In the genomic region with DNA sequence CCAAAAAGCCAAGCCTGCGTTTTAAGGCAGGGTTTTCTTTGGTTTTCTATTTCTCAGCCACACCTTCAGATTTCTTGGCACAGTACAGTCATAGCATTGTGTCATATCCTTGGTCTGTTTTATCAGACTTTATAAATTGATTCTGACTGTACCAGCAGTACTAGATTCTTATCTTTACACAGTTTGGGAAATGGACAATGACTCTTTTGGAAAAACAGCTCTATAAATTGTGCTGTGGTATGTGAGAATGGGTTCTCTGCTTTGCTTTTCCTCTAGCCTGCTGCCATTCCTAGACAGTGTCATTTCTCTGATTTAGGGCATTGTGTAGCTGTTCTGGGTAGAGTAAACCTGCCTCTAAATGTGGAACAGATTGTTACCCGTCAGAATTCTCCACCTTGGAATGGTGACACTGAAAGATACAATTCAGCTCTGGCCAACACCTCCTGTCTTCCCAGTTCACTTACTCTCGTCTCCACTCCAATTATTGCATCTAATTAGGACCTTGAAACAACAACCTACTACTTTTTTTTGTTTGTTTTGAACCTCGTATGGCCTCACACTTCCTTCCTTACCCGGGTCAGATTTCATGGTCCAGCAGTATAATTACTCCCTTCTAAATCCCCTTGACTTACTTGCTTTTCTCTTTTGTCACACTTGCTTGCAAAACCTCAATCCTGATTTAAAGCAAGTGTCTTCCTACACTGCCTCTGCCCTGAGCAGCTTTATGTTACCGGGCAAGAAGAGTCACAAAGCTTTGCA, we compare ENCODE assay signal across 1 cellular context.
TF ChIP-seq lines count a peak whose summit lies in the region.

No MANE protein-coding gene starts in this region.

TF ChIP-seq in GM23338, 12 proteins besides CTCF, POLR2A, EP300 and RAD21 (continued from another document):
- TF ChIP-seq, protein P1, sequence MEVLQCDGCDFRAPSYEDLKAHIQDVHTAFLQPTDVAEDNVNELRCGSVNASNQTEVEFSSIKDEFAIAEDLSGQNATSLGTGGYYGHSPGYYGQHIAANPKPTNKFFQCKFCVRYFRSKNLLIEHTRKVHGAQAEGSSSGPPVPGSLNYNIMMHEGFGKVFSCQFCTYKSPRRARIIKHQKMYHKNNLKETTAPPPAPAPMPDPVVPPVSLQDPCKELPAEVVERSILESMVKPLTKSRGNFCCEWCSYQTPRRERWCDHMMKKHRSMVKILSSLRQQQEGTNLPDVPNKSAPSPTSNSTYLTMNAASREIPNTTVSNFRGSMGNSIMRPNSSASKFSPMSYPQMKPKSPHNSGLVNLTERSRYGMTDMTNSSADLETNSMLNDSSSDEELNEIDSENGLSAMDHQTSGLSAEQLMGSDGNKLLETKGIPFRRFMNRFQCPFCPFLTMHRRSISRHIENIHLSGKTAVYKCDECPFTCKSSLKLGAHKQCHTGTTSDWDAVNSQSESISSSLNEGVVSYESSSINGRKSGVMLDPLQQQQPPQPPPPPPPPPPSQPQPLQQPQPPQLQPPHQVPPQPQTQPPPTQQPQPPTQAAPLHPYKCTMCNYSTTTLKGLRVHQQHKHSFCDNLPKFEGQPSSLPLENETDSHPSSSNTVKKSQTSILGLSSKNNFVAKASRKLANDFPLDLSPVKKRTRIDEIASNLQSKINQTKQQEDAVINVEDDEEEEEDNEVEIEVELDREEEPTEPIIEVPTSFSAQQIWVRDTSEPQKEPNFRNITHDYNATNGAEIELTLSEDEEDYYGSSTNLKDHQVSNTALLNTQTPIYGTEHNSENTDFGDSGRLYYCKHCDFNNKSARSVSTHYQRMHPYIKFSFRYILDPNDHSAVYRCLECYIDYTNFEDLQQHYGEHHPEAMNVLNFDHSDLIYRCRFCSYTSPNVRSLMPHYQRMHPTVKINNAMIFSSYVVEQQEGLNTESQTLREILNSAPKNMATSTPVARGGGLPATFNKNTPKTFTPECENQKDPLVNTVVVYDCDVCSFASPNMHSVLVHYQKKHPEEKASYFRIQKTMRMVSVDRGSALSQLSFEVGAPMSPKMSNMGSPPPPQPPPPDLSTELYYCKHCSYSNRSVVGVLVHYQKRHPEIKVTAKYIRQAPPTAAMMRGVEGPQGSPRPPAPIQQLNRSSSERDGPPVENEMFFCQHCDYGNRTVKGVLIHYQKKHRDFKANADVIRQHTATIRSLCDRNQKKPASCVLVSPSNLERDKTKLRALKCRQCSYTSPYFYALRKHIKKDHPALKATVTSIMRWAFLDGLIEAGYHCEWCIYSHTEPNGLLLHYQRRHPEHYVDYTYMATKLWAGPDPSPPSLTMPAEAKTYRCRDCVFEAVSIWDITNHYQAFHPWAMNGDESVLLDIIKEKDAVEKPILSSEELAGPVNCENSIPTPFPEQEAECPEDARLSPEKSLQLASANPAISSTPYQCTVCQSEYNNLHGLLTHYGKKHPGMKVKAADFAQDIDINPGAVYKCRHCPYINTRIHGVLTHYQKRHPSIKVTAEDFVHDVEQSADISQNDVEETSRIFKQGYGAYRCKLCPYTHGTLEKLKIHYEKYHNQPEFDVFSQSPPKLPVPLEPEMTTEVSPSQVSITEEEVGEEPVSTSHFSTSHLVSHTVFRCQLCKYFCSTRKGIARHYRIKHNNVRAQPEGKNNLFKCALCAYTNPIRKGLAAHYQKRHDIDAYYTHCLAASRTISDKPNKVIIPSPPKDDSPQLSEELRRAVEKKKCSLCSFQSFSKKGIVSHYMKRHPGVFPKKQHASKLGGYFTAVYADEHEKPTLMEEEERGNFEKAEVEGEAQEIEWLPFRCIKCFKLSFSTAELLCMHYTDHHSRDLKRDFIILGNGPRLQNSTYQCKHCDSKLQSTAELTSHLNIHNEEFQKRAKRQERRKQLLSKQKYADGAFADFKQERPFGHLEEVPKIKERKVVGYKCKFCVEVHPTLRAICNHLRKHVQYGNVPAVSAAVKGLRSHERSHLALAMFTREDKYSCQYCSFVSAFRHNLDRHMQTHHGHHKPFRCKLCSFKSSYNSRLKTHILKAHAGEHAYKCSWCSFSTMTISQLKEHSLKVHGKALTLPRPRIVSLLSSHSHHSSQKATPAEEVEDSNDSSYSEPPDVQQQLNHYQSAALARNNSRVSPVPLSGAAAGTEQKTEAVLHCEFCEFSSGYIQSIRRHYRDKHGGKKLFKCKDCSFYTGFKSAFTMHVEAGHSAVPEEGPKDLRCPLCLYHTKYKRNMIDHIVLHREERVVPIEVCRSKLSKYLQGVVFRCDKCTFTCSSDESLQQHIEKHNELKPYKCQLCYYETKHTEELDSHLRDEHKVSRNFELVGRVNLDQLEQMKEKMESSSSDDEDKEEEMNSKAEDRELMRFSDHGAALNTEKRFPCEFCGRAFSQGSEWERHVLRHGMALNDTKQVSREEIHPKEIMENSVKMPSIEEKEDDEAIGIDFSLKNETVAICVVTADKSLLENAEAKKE (CRISPR knock-in tag; IDR thresholded peaks at IDR 0.05): no peak
